In genomic region chr2:120342451-120342850, GRCh38 we compare ENCODE assay signal across 15 cellular contexts. TPM values are rescaled to one million over a fixed set of nuclear protein-coding genes. Genes with fewer than 3 reads are reported as not detected.
"Had no signal": no experiment of that assay in that cellular context is flagged by ENCODE, and none has a peak within 500 bp of the region (broad histone marks: within the 10 kb centered on the region; RNA-seq: fewer than 3 reads in every experiment).

No MANE protein-coding gene starts in this region.

- H3K27ac ChIP-seq: body of pancreas, coronary artery, psoas muscle, stomach, upper lobe of right lung had no signal

- H3K36me3 Mint-ChIP-seq: activated naive CD4-positive, alpha-beta T cell treated with anti-CD3 and anti-CD28 coated beads, Interleukin-2, amount 50 U/mL, for 24 hours had no signal

- H3K4me3 Mint-ChIP-seq: activated CD4-positive, alpha-beta memory T cell treated with anti-CD3 and anti-CD28 coated beads, Interleukin-2, amount 10 ng/mL, durations not matched to agents 7 days and 5 days; activated CD4-positive, alpha-beta T cell treated with anti-CD3 and anti-CD28 coated beads for 36 hours; activated T-cell treated with anti-CD3 and anti-CD28 coated beads, Interleukin-2, amount 50 U/mL, for 24 hours had no signal

- H3K27ac Mint-ChIP-seq: activated CD4-positive, alpha-beta memory T cell treated with anti-CD3 and anti-CD28 coated beads, Interleukin-2, amount 10 ng/mL, durations not matched to agents 7 days and 5 days; activated CD4-positive, alpha-beta T cell treated with anti-CD3 and anti-CD28 coated beads for 36 hours; activated naive CD4-positive, alpha-beta T cell treated with anti-CD3 and anti-CD28 coated beads, Interleukin-2, amount 50 U/mL, for 24 hours; activated T-cell treated with anti-CD3 and anti-CD28 coated beads, Interleukin-2, amount 50 U/mL, for 24 hours had no signal

- H3K4me3 ChIP-seq: body of pancreas, upper lobe of right lung had no signal

- H3K9me3 Mint-ChIP-seq: activated CD4-positive, alpha-beta memory T cell treated with anti-CD3 and anti-CD28 coated beads, Interleukin-2, amount 10 ng/mL, durations not matched to agents 7 days and 5 days; activated naive CD4-positive, alpha-beta T cell treated with anti-CD3 and anti-CD28 coated beads, Interleukin-2, amount 50 U/mL, for 24 hours; activated T-cell treated with anti-CD3 and anti-CD28 coated beads, Interleukin-2, amount 50 U/mL, for 24 hours had no signal

- ATAC-seq: upper lobe of right lung had no signal

- DNase-seq: activated CD4-positive, alpha-beta memory T cell treated with anti-CD3 and anti-CD28 coated beads, Interleukin-2, amount 10 ng/mL, durations not matched to agents 7 days and 5 days; activated CD4-positive, alpha-beta T cell treated with anti-CD3 and anti-CD28 coated beads for 36 hours; activated effector memory CD4-positive, alpha-beta T cell treated with Interleukin-2 at 50 U/mL for 16 hours; activated T-cell treated with anti-CD3 and anti-CD28 coated beads, Interleukin-2, amount 50 U/mL, for 24 hours; amniotic stem cell; body of pancreas; central memory CD4-positive, alpha-beta T cell; islet precursor cell; psoas muscle; stomach; T1000; upper lobe of right lung had no signal

- H3K9me3 ChIP-seq: body of pancreas, psoas muscle, stomach, thoracic aorta, upper lobe of right lung had no signal

- H3K36me3 ChIP-seq: stomach, thoracic aorta, upper lobe of right lung had no signal

RNA-seq across cellular contexts. Expression of gene INHBB, which starts 3.5 kb away (rescaled TPM):
- total RNA-seq: activated CD4-positive, alpha-beta memory T cell treated with anti-CD3 and anti-CD28 coated beads, Interleukin-2, amount 10 ng/mL, durations not matched to agents 7 days and 5 days; activated CD4-positive, alpha-beta T cell treated with anti-CD3 and anti-CD28 coated beads for 36 hours had no signal
